ENCODE assay signal across 9 cellular contexts in genomic region chr3:50237133-50237651, GRCh38. TPM values are rescaled to one million over a fixed set of nuclear protein-coding genes. Genes with fewer than 3 reads are reported as not detected.
A peak's percentile ranks its signal among the peaks of the same experiment; 100 is the strongest.
DNase-seq lines count a peak whose midpoint lies in the region; ATAC-seq and TF ChIP-seq lines count a peak whose summit lies in the region.
"Had no signal": no experiment of that assay in that cellular context is flagged by ENCODE, and none has a peak within 500 bp of the region (broad histone marks: within the 10 kb centered on the region; RNA-seq: fewer than 3 reads in every experiment).

No MANE protein-coding gene starts in this region.

- POLR2A ChIA-PET in HEK293T (lab: Yijun Ruan, JAX) (interaction anchor here (1.1 to 2.7 kb wide), 2 partner anchors 9 to 23 kb away, joined by 3 to 13 read pairs; no protein-coding TSS in a partner anchor), activated B cell treated with CpG ODN at 0.5 μM for 24 hours (lab: Charles Lee) (interaction anchor here (0.6 to 5.6 kb wide), 14 partner anchors 10 to 1764 kb away, joined by 3 to 47 read pairs (median 4); partner anchors contain the start of genes HEMK1, HYAL2, HYAL3 and IFRD2)

- intact Hi-C loops in activated B cell treated with CpG ODN at 0.5 μM for 24 hours (cut with micrococcal nuclease), result loop anchor here (2.0 to 10.0 kb wide), 3 partner anchors 92 to 896 kb away; partner anchors contain the start of genes INKA1, TUSC2 and USP4

- H3K27me3 Mint-ChIP-seq in activated B cell treated with CpG ODN at 0.5 μM for 24 hours (no peaks in the 10 kb centered on the region), nephron (ENCODE audit: low read depth) (no peaks in the 10 kb centered on the region)

- H3K4me3 ChIP-seq in epithelial cell of proximal tubule (ENCODE audit: low read depth, low read length), result peak overlapping the region; percentile 87

- peak; percentile 34 for DNase-seq in AG08395 (ENCODE audit: low spot score)
- DNase-seq in HEK293T (ENCODE audit: extremely low spot score), result peak; percentile 21
- DNase-seq in activated B cell treated with CpG ODN at 0.5 μM for 24 hours, result peak; percentile 34
- no peak for DNase-seq in epithelial cell of proximal tubule (ENCODE audit: low read depth)
- no peak for DNase-seq in NCI-H1417 treated with DMSO at 0.1 percent for 48 hours (lab: John Stamatoyannopoulos, UW)

- TF ChIP-seq CTCF in activated B cell treated with CpG ODN at 0.5 μM for 24 hours (IDR thresholded peaks at IDR 0.05), result no peak
- no peak for TF ChIP-seq CTCF in epithelial cell of proximal tubule (conservative IDR thresholded peaks at IDR 0.05; ENCODE audit: low read depth, low read length)
- no peak for TF ChIP-seq CTCF in nephron (IDR thresholded peaks at IDR 0.05; ENCODE audit: unreplicated experiment in 3 of 3)

- H3K36me3 Mint-ChIP-seq in activated B cell treated with CpG ODN at 0.5 μM for 24 hours (ENCODE audit: low read depth), result peaks cover 41% of the 10 kb centered on the region
- H3K36me3 Mint-ChIP-seq in nephron (ENCODE audit: low read depth), result peaks cover 3% of the 10 kb centered on the region

- ATAC-seq in activated B cell treated with CpG ODN at 0.5 μM for 24 hours (ENCODE audit: low read depth) (no peak), HG03045 (IDR thresholded peaks at IDR 0.05; ENCODE audit: unreplicated experiment) (no peak), HG03025 (IDR thresholded peaks at IDR 0.05; ENCODE audit: low FRiP score, unreplicated experiment) (no peak)
- ATAC-seq: left colon had no signal

- H3K4me3 Mint-ChIP-seq in activated B cell treated with CpG ODN at 0.5 μM for 24 hours (peak overlapping the region; percentile 95), nephron (peak overlapping the region; percentile 98 to 99 (median 99))

- CTCF ChIA-PET in HEK293T (lab: Yijun Ruan, JAX) (interaction anchor here (1.2 to 1.6 kb wide), 2 partner anchors 9 to 11 kb away, joined by 3 to 7 read pairs; no protein-coding TSS in a partner anchor), activated B cell treated with CpG ODN at 0.5 μM for 24 hours (lab: Charles Lee) (interaction anchor here (10.5 kb wide), 1 partner anchor 9 kb away, joined by 76 read pairs; no protein-coding TSS in a partner anchor)

- H3K9me3 Mint-ChIP-seq in activated B cell treated with CpG ODN at 0.5 μM for 24 hours, result no peaks in the 10 kb centered on the region
- no peaks in the 10 kb centered on the region for H3K9me3 Mint-ChIP-seq in nephron

- H3K4me1 Mint-ChIP-seq in activated B cell treated with CpG ODN at 0.5 μM for 24 hours (peaks cover 64% of the 10 kb centered on the region), nephron (peaks cover 45% of the 10 kb centered on the region)

- H3K27ac Mint-ChIP-seq in activated B cell treated with CpG ODN at 0.5 μM for 24 hours (peak overlapping the region; percentile 91), nephron (peak overlapping the region; percentile 84 to 98 (median 96))

TF ChIP-seq in HEK293T, 16 proteins besides CTCF, POLR2A, EP300 and RAD21:
- TF ChIP-seq SUZ12 (IDR thresholded peaks at IDR 0.05) (no peak), ARNT (IDR thresholded peaks at IDR 0.05) (no peak), SP1 (IDR thresholded peaks at IDR 0.05) (no peak), ELF4 (IDR thresholded peaks at IDR 0.05) (no peak), PKNOX1 (IDR thresholded peaks at IDR 0.05) (no peak), FOXM1 (IDR thresholded peaks at IDR 0.05; ENCODE audit: borderline replicate concordance) (no peak), HDGF (IDR thresholded peaks at IDR 0.05; ENCODE audit: borderline replicate concordance) (no peak), BHLHE40 (IDR thresholded peaks at IDR 0.05; ENCODE audit: borderline replicate concordance) (no peak), FOXK2 (IDR thresholded peaks at IDR 0.05) (no peak), TARDBP (IDR thresholded peaks at IDR 0.05) (no peak), ZNF384 (IDR thresholded peaks at IDR 0.05) (no peak), L3MBTL2 (conservative IDR thresholded peaks at IDR 0.05) (no peak), NFRKB (IDR thresholded peaks at IDR 0.05) (no peak), CTBP1 (IDR thresholded peaks at IDR 0.05; ENCODE audit: borderline replicate concordance) (no peak), FOXA1 (IDR thresholded peaks at IDR 0.05) (no peak), LEF1 (IDR thresholded peaks at IDR 0.05; ENCODE audit: borderline replicate concordance) (no peak)

RNA-seq across cellular contexts. Expression of gene GNAI2, which starts 1.2 kb away (rescaled TPM):
- total RNA-seq in activated B cell treated with CpG ODN at 0.5 μM for 24 hours (281 and 295 TPM in 2 replicates), epithelial cell of proximal tubule (263 and 264 TPM in 2 replicates)

RNA-seq across cellular contexts. Expression of gene SEMA3B, which starts 31.8 kb away (rescaled TPM):
- 0.15 TPM in 1 of 2 replicates, not detected in the other for total RNA-seq in activated B cell treated with CpG ODN at 0.5 μM for 24 hours
- total RNA-seq in epithelial cell of proximal tubule, result 4.6 and 29.5 TPM in 2 replicates

RNA-seq across cellular contexts. Expression of gene SLC38A3, which starts 32.1 kb away (rescaled TPM):
- total RNA-seq in activated B cell treated with CpG ODN at 0.5 μM for 24 hours, result not detected in 2 replicates
- not detected in 2 replicates for total RNA-seq in epithelial cell of proximal tubule
- total RNA-seq: left colon had no signal

RNA-seq across cellular contexts. Expression of gene LSMEM2, which starts 41.7 kb away (rescaled TPM):
- total RNA-seq in activated B cell treated with CpG ODN at 0.5 μM for 24 hours (not detected in 2 replicates), epithelial cell of proximal tubule (not detected in 2 replicates)
- total RNA-seq: left colon had no signal

RNA-seq across cellular contexts. Expression of gene GNAT1, which starts 45.8 kb away (rescaled TPM):
- not detected in 2 replicates for total RNA-seq in activated B cell treated with CpG ODN at 0.5 μM for 24 hours
- not detected in 2 replicates for total RNA-seq in epithelial cell of proximal tubule
- total RNA-seq: left colon had no signal

Comparison
In these comparisons a context has a peak if more than half of its experiments do, and no peak if none do; other contexts are left out.
1. DNase-seq: peak in AG08395 (single experiment), HEK293T (single experiment) and activated B cell treated with CpG ODN at 0.5 μM for 24 hours (single experiment); none in epithelial cell of proximal tubule (single experiment) and NCI-H1417 treated with DMSO at 0.1 percent for 48 hours (single experiment).